ENCODE assay signal across 20 cellular contexts in the genomic region with DNA sequence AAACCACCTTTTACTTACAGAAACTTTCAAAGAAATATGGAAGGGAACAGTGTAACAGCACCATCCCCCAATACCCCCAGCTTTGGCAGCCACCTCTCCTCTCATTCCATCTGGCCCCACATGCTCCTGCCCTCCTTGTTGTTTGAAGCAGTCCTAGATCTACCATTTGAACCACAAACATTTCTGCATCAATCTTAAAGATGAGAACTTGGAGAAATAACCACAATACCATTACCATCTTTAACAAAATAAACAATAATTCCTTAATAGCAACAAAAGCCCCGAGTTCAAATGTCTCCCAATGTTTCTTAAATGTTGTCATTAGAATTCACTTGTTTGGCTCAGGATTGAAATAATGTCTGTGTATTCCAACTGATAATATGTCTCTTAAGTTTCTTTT. TPM values are rescaled to one million over a fixed set of nuclear protein-coding genes. Genes with fewer than 3 reads are reported as not detected.
"Had no signal": no experiment of that assay in that cellular context is flagged by ENCODE, and none has a peak within 500 bp of the region (broad histone marks: within the 10 kb centered on the region; RNA-seq: fewer than 3 reads in every experiment).

No MANE protein-coding gene starts in this region.

- H3K36me3 ChIP-seq: esophagus muscularis mucosa, gastroesophageal sphincter, left ventricle myocardium inferior, lower lobe of right lung had no signal

- FAIRE-seq: kidney had no signal

- H3K36me3 Mint-ChIP-seq: immature natural killer cell; memory B cell; natural killer cell treated with Interleukin-12 subunit alpha and Interleukin-12 subunit beta and Interleukin-15 and Interleukin-18, amount 100 ng/mL, for 72 hours; stimulated activated naive B cell treated with anti-CD40 and anti-IgM and Interleukin-4, amounts not matched to agents 10 μg/mL and 1 μg/mL and 100 μg/mL, for 72 hours had no signal

- H3K27ac ChIP-seq: epithelial cell of prostate, esophagus muscularis mucosa, gastroesophageal sphincter, left ventricle myocardium inferior, lower lobe of right lung had no signal

- H3K27me3 ChIP-seq: esophagus muscularis mucosa, gastroesophageal sphincter had no signal

- H3K9me3 Mint-ChIP-seq: immature natural killer cell; memory B cell; natural killer cell treated with Interleukin-12 subunit alpha and Interleukin-12 subunit beta and Interleukin-15 and Interleukin-18, amount 100 ng/mL, for 72 hours; stimulated activated naive B cell treated with anti-CD40 and anti-IgM and Interleukin-4, amounts not matched to agents 10 μg/mL and 1 μg/mL and 100 μg/mL, for 72 hours had no signal

- H3K4me1 Mint-ChIP-seq: immature natural killer cell, memory B cell had no signal

- H3K27ac Mint-ChIP-seq: immature natural killer cell; memory B cell; natural killer cell treated with Interleukin-12 subunit alpha and Interleukin-12 subunit beta and Interleukin-15 and Interleukin-18, amount 100 ng/mL, for 72 hours; stimulated activated naive B cell treated with anti-CD40 and anti-IgM and Interleukin-4, amounts not matched to agents 10 μg/mL and 1 μg/mL and 100 μg/mL, for 72 hours had no signal

- DNase-seq: effector memory CD4-positive, alpha-beta T cell; foreskin fibroblast; glutamatergic neuron; immature natural killer cell; kidney; left cardiac atrium; left ventricle myocardium inferior; lower lobe of right lung; midbrain; posterior cingulate gyrus; stimulated activated CD4-positive, alpha-beta T cell treated with anti-CD3 and anti-CD28 coated beads, Interleukin-2, amount 100 ng/mL, for 24 hours; stimulated activated CD4-positive, alpha-beta T cell treated with anti-CD3 and anti-CD28 coated beads, Interleukin-4, amount 100 ng/mL, for 4 hours; stimulated activated naive B cell treated with anti-CD40 and anti-IgM and Interleukin-4, amounts not matched to agents 10 μg/mL and 1 μg/mL and 100 μg/mL, for 72 hours; trophoblast cell had no signal

- H3K4me3 ChIP-seq: esophagus muscularis mucosa, gastroesophageal sphincter, left ventricle myocardium inferior, lower lobe of right lung had no signal

- H3K9me3 ChIP-seq: esophagus muscularis mucosa, gastroesophageal sphincter, left ventricle myocardium inferior, lower lobe of right lung had no signal

- ATAC-seq: gastroesophageal sphincter; left cardiac atrium; stimulated activated naive B cell treated with anti-CD40 and anti-IgM and Interleukin-4, amounts not matched to agents 10 μg/mL and 1 μg/mL and 100 μg/mL, for 72 hours had no signal

- H3K4me1 ChIP-seq: gastroesophageal sphincter, lower lobe of right lung had no signal

- H3K4me3 Mint-ChIP-seq: immature natural killer cell; memory B cell; natural killer cell treated with Interleukin-12 subunit alpha and Interleukin-12 subunit beta and Interleukin-15 and Interleukin-18, amount 100 ng/mL, for 72 hours; stimulated activated naive B cell treated with anti-CD40 and anti-IgM and Interleukin-4, amounts not matched to agents 10 μg/mL and 1 μg/mL and 100 μg/mL, for 72 hours had no signal

RNA-seq across cellular contexts. Expression of a gene that starts 17.7 kb away (rescaled TPM):
- total RNA-seq: pulmonary artery endothelial cell had no signal
